8 cellular contexts compared by ENCODE assay signal in the genomic region with DNA sequence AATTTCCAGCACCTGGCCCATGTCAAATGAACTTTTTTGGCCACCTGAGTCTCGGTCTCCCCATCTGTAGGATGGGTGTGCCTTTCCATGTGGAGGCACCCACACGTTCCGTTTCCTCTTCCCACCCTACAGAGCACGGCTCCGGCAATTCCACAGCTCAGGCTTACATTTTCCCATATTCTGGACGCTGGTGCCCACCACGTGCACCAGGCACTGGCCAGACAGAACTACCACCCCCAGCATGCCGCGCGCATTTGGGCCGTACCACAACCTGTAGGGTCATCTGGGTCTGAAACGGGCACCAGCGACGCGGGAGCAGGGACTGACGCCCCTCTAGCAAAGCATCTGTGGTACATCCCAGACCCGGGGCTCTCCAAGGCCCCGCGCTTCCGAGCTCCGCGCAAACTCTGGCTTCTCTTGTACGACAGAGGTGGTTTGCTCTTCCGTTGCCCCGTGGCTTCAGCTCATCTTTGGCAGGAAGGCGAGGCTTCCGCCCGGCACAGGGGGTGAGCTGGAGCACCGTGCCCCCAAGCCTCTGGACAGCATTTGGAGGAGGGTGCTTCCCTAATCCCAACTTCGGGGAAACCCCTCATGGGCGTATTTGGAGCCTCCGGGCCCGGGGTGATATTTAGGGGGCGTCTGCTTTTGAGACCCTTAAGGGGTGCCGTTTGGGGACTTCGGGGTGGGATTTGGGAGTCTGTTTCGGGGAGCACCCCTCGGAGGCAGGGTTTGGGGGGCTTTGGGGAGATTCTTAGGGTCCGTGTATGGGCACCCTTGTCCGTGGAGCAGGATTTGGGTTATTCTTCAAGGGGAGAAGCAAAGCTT. TPM values are rescaled to one million over a fixed set of nuclear protein-coding genes. Genes with fewer than 3 reads are reported as not detected.
A peak's percentile ranks its signal among the peaks of the same experiment; 100 is the strongest.
DNase-seq lines count a peak whose midpoint lies in the region; ATAC-seq, FAIRE-seq and TF ChIP-seq lines count a peak whose summit lies in the region.

No MANE protein-coding gene starts in this region.

- no peaks in the 10 kb centered on the region for H3K27me3 ChIP-seq in psoas muscle (ENCODE audit: insufficient read depth in 3 of 3, low read length in 2 of 3)

- DNase-seq in GM12891 (ENCODE audit: insufficient read length, low spot score) (peak; percentile 79), NCI-H146 treated with DMSO at 0.1 percent for 48 hours (lab: John Stamatoyannopoulos, UW; ENCODE audit: unreplicated experiment) (peak; percentile 84), T-cell (peak; percentile 48 to 83 (median 74)), amniotic epithelial cell (ENCODE audit: low read depth) (peak; percentile 92), left ventricle myocardium superior (peak; percentile 87), psoas muscle (peak; percentile 88 to 94), urothelium cell line (ENCODE audit: low spot score) (peak; percentile 92)

- intact Hi-C loops in left ventricle myocardium superior (cut with micrococcal nuclease) (no loop called here), psoas muscle (cut with DNase I) (loop anchor here (5.0 kb wide), 2 partner anchors 332 to 837 kb away; no protein-coding TSS in a partner anchor)

- peak overlapping the region; percentile 92 to 94 for H3K27ac Mint-ChIP-seq in T-cell

- TF ChIP-seq CTCF in psoas muscle (IDR thresholded peaks at IDR 0.05), result no peak

- peaks cover 3% of the 10 kb centered on the region for H3K36me3 Mint-ChIP-seq in T-cell

- peaks cover 33 to 40% (median 37%) of the 10 kb centered on the region in 3 donors for H3K4me1 Mint-ChIP-seq in T-cell

- CTCF ChIA-PET in T-cell (lab: Charles Lee), result interaction anchor here in 1 of 2 donors (0.6 to 3.0 kb wide), 4 partner anchors 27 to 333 kb away, joined by 4 to 14 read pairs (median 4); a partner anchor contains a TSS

- POLR2A ChIA-PET in T-cell (lab: Charles Lee), result interaction anchor here (0.6 to 1.7 kb wide), 4 partner anchors 9 to 191 kb away, joined by 3 to 8 read pairs (median 3); a partner anchor contains a TSS

- H3K9me3 ChIP-seq in psoas muscle, result no peaks in the 10 kb centered on the region

- peaks cover 20% of the 10 kb centered on the region for H3K4me1 ChIP-seq in psoas muscle

- 2 to 15% (median 3%) methylated on average over 28 to 40 of the region's 40 CpGs for WGBS in psoas muscle, 3 donors

- peak overlapping the region; percentile 81 for H3K4me3 ChIP-seq in psoas muscle

- peaks cover 0 to 13% of the 10 kb centered on the region in 2 donors for H3K36me3 ChIP-seq in psoas muscle (ENCODE audit: insufficient read depth in 1 of 2, low read depth in 1 of 2)

- peak; percentile 47 for TF ChIP-seq POLR2A in GM12891 (IDR thresholded peaks at IDR 0.05; ENCODE audit: low read depth, low read length)

- H3K27ac ChIP-seq in psoas muscle, result peak overlapping the region; percentile 55

- peak; percentile 99 for FAIRE-seq in GM12891 (lab: Jason Lieb, UNC)
- FAIRE-seq in urothelium cell line (lab: Jason Lieb, UNC), result peak; percentile 46

- ATAC-seq in HG02798 (IDR thresholded peaks at IDR 0.05; ENCODE audit: poor library complexity, unreplicated experiment) (peak; percentile 67), T-cell (replicated peaks in 1 of 4) (peak; percentile 71 to 79 (median 76)), left ventricle myocardium superior (peak; percentile 85), psoas muscle (peak; percentile 84 to 88 (median 85))

- H3K4me3 Mint-ChIP-seq in T-cell, result peak overlapping the region; percentile 85 to 92 (median 91)

- H3K9me3 Mint-ChIP-seq in T-cell, result no peaks in the 10 kb centered on the region

- peaks cover 0 to 3% of the 10 kb centered on the region in 2 donors for H3K27me3 Mint-ChIP-seq in T-cell

TF ChIP-seq in GM12891, 5 proteins besides CTCF, POLR2A, EP300 and RAD21:
- TF ChIP-seq PAX5 (IDR thresholded peaks at IDR 0.05; ENCODE audit: insufficient read depth, low read length, severe bottlenecking) (no peak), TAF1 (IDR thresholded peaks at IDR 0.05; ENCODE audit: low read depth, low read length) (peak; percentile 72), POLR2AphosphoS5 (IDR thresholded peaks at IDR 0.05; ENCODE audit: low read depth, low read length) (peak; percentile 62; the same call in 1 of the 2 replicates)

RNA-seq across cellular contexts. Expression of a gene that starts 3.0 kb away (rescaled TPM):
- polyA plus RNA-seq in GM12891 (2012; ENCODE audit: low read depth, missing spikeins), result 126 TPM
- total RNA-seq in T-cell (100 to 1,000 TPM; 116 to 177 (median 149) TPM), left ventricle myocardium superior (100 TPM), psoas muscle (100 to 1,000 TPM; 145 to 230 (median 187) TPM)
- polyA plus RNA-seq in psoas muscle, result 100 to 1,000 TPM in 2 of 3 donors, 10 to 100 TPM in 1; 96.2 to 120 (median 115) TPM

RNA-seq across cellular contexts. Expression of a gene that starts 27.8 kb away (rescaled TPM):
- polyA plus RNA-seq in GM12891 (2012; ENCODE audit: low read depth, missing spikeins), result 30.9 TPM
- total RNA-seq in T-cell, result 100 to 1,000 TPM in 2 of 5 donors, 10 to 100 TPM in 3; 54.7 to 139 (median 60.4) TPM
- total RNA-seq in left ventricle myocardium superior, result 155 TPM
- 100 to 1,000 TPM; 150 to 192 (median 160) TPM for total RNA-seq in psoas muscle
- polyA plus RNA-seq in psoas muscle, result 100 to 1,000 TPM; 104 to 124 (median 118) TPM

RNA-seq across cellular contexts. Expression of a gene that starts 42.2 kb away (rescaled TPM):
- polyA plus RNA-seq in GM12891 (2012; ENCODE audit: low read depth, missing spikeins), result 30.1 TPM
- total RNA-seq in T-cell (100 to 1,000 TPM in 1 of 5 donors, 10 to 100 TPM in 4; 72.3 to 122 (median 85.5) TPM), left ventricle myocardium superior (31.4 TPM), psoas muscle (10 to 100 TPM; 30.7 to 50.7 (median 35.6) TPM)
- polyA plus RNA-seq in psoas muscle, result 10 to 100 TPM; 16.1 to 21.4 (median 21.1) TPM

RNA-seq across cellular contexts. Expression of a gene that starts 45.6 kb away (rescaled TPM):
- polyA plus RNA-seq in GM12891 (2012; ENCODE audit: low read depth, missing spikeins), result 30.0 TPM
- total RNA-seq in T-cell (10 to 100 TPM; 37.3 to 60.3 (median 55.8) TPM), left ventricle myocardium superior (32.9 TPM), psoas muscle (10 to 100 TPM; 21.5 to 25.6 (median 23.6) TPM)
- 10 to 100 TPM; 18.2 to 33.8 (median 25.0) TPM for polyA plus RNA-seq in psoas muscle

RNA-seq across cellular contexts. Expression of a gene that starts 46.2 kb away (rescaled TPM):
- polyA plus RNA-seq in GM12891 (2012; ENCODE audit: low read depth, missing spikeins), result 99.7 TPM
- total RNA-seq in T-cell (10 to 100 TPM; 52.9 to 64.1 (median 57.8) TPM), left ventricle myocardium superior (210 TPM), psoas muscle (100 to 1,000 TPM; 142 to 194 (median 169) TPM)
- 100 to 1,000 TPM; 145 to 207 (median 201) TPM for polyA plus RNA-seq in psoas muscle

Comparison
In these comparisons a context has a peak if more than half of its experiments do, and no peak if none do; other contexts are left out.
1. Peak in every context shown above with its lines: DNase-seq, ATAC-seq, H3K4me3 ChIP-seq and H3K27ac ChIP-seq.